Comparison of ENCODE assay signal across 20 cellular contexts in the genomic region with DNA sequence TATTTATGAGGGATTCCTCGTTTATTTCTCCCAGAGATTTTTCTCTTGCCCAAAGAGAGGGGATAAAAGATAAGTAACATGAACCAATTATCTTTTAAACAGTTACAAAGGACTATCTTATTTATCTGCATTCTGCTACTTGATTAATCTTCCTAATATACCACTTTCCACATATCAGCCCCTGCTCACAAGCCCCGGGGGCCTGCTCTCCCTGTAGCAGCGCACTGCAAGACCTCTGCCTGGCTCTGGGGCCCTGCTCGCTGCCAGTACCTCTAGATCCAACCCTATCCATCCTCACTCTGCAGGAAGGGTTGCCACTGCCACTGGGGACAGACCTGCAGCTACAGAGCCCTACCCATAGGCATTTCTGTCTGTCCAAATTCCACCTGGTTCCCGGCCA.
A peak's percentile ranks its signal among the peaks of the same experiment; 100 is the strongest.
DNase-seq lines count a peak whose midpoint lies in the region; ATAC-seq and TF ChIP-seq lines count a peak whose summit lies in the region.
"Had no signal": no experiment of that assay in that cellular context is flagged by ENCODE, and none has a peak within 500 bp of the region (broad histone marks: within the 10 kb centered on the region; RNA-seq: fewer than 3 reads in every experiment).

No MANE protein-coding gene starts in this region.

- H3K27me3 ChIP-seq in BLaER1 treated with 17β-estradiol and CSF1 and Interleukin-3, amounts not matched to agents 10 nM and 100 nM = no peaks in the 10 kb centered on the region
- H3K27me3 ChIP-seq in psoas muscle (ENCODE audit: insufficient read depth in 3 of 3, low read length in 2 of 3) = no peaks in the 10 kb centered on the region

- ATAC-seq in T-helper 17 cell = no peak
- no peak for ATAC-seq in stimulated activated memory B cell treated with anti-CD40 and anti-IgM and Interleukin-4, amounts not matched to agents 10 μg/mL and 1 μg/mL and 100 μg/mL, for 72 hours
- ATAC-seq in GM21825 (IDR thresholded peaks at IDR 0.05; ENCODE audit: unreplicated experiment) = no peak
- ATAC-seq in psoas muscle = no peak
- ATAC-seq: A549, PC-3 had no signal

- H3K4me3 ChIP-seq in BLaER1 treated with 17β-estradiol and CSF1 and Interleukin-3, amounts not matched to agents 10 nM and 100 nM = no peak overlapping the region
- H3K4me3 ChIP-seq in psoas muscle = no peak overlapping the region
- H3K4me3 ChIP-seq: A549, HAP-1 had no signal

- WGBS in psoas muscle, 3 donors = 95 to 99% (median 98%) methylated on average over 5 of the region's 5 CpGs

- peaks cover 0 to 8% (median 0%) of the 10 kb centered on the region in 11 experiments; a peak in 6 of 22 replicates for H3K9me3 ChIP-seq in BLaER1 treated with 17β-estradiol and CSF1 and Interleukin-3, amounts not matched to agents 10 nM and 100 nM (replicated peaks in 1 of 11)
- H3K9me3 ChIP-seq in T-helper 17 cell (ENCODE audit: control insufficient read depth, low read length, poor library complexity, severe bottlenecking) = no peaks in the 10 kb centered on the region
- H3K9me3 ChIP-seq in psoas muscle = no peaks in the 10 kb centered on the region
- H3K9me3 ChIP-seq: HAP-1 had no signal

- peaks cover 5% of the 10 kb centered on the region for H3K9me3 Mint-ChIP-seq in glutamatergic neuron (ENCODE audit: unreplicated experiment)
- H3K9me3 Mint-ChIP-seq in stimulated activated memory B cell treated with anti-CD40 and anti-IgM and Interleukin-4, amounts not matched to agents 10 μg/mL and 1 μg/mL and 100 μg/mL, for 72 hours = no peaks in the 10 kb centered on the region
- H3K9me3 Mint-ChIP-seq: IgD-negative memory B cell had no signal

- intact Hi-C loops in psoas muscle (cut with DNase I) = no loop called here

- H3K4me2 ChIP-seq in BLaER1 treated with 17β-estradiol and CSF1 and Interleukin-3, amounts not matched to agents 10 nM and 100 nM = peak overlapping the region; percentile 49 to 78 (median 68); a peak in 21 of 22 replicates
- H3K4me2 ChIP-seq: A549 had no signal

- TF ChIP-seq CTCF in glutamatergic neuron (IDR thresholded peaks at IDR 0.05; ENCODE audit: partially characterized antibody, unreplicated experiment) (no peak), psoas muscle (IDR thresholded peaks at IDR 0.05) (no peak)

- H3K27me3 Mint-ChIP-seq in T-helper 17 cell (no peaks in the 10 kb centered on the region), glutamatergic neuron (ENCODE audit: unreplicated experiment) (peaks cover 2% of the 10 kb centered on the region)
- no peaks in the 10 kb centered on the region for H3K27me3 Mint-ChIP-seq in stimulated activated memory B cell treated with anti-CD40 and anti-IgM and Interleukin-4, amounts not matched to agents 10 μg/mL and 1 μg/mL and 100 μg/mL, for 72 hours
- H3K27me3 Mint-ChIP-seq: IgD-negative memory B cell had no signal

- H3K4me1 Mint-ChIP-seq in T-helper 17 cell = peaks cover 40% of the 10 kb centered on the region
- peaks cover 48% of the 10 kb centered on the region for H3K4me1 Mint-ChIP-seq in glutamatergic neuron (ENCODE audit: low read depth, unreplicated experiment)
- peaks cover 53% of the 10 kb centered on the region for H3K4me1 Mint-ChIP-seq in stimulated activated memory B cell treated with anti-CD40 and anti-IgM and Interleukin-4, amounts not matched to agents 10 μg/mL and 1 μg/mL and 100 μg/mL, for 72 hours

- H3K4me3 Mint-ChIP-seq in T-helper 17 cell = no peak overlapping the region
- H3K4me3 Mint-ChIP-seq in glutamatergic neuron (ENCODE audit: unreplicated experiment) = peak overlapping the region; percentile 8
- no peak overlapping the region for H3K4me3 Mint-ChIP-seq in stimulated activated memory B cell treated with anti-CD40 and anti-IgM and Interleukin-4, amounts not matched to agents 10 μg/mL and 1 μg/mL and 100 μg/mL, for 72 hours
- H3K4me3 Mint-ChIP-seq: CD14-positive monocyte, IgD-negative memory B cell had no signal

- peaks cover 39 to 54% (median 47%) of the 10 kb centered on the region in 10 experiments for H3K4me1 ChIP-seq in BLaER1 treated with 17β-estradiol and CSF1 and Interleukin-3, amounts not matched to agents 10 nM and 100 nM
- peaks cover 23% of the 10 kb centered on the region for H3K4me1 ChIP-seq in psoas muscle

- H3K27ac Mint-ChIP-seq in T-helper 17 cell = peak overlapping the region; percentile 67
- H3K27ac Mint-ChIP-seq in glutamatergic neuron (ENCODE audit: unreplicated experiment) = no peak overlapping the region
- peak overlapping the region; percentile 10 for H3K27ac Mint-ChIP-seq in stimulated activated memory B cell treated with anti-CD40 and anti-IgM and Interleukin-4, amounts not matched to agents 10 μg/mL and 1 μg/mL and 100 μg/mL, for 72 hours
- H3K27ac Mint-ChIP-seq: IgD-negative memory B cell had no signal

- H3K27ac ChIP-seq in BLaER1 treated with 17β-estradiol and CSF1 and Interleukin-3, amounts not matched to agents 10 nM and 100 nM = peak overlapping the region in 1 of 11 experiments; percentile 19; a peak in 1 of 22 replicates
- no peak overlapping the region for H3K27ac ChIP-seq in psoas muscle
- H3K27ac ChIP-seq: RWPE1 had no signal

- H4K20me1 ChIP-seq in BLaER1 treated with 17β-estradiol and CSF1 and Interleukin-3, amounts not matched to agents 10 nM and 100 nM = peaks cover 17 to 70% (median 38%) of the 10 kb centered on the region in 11 experiments; a peak in 21 of 22 replicates

- H3K9ac ChIP-seq in BLaER1 treated with 17β-estradiol and CSF1 and Interleukin-3, amounts not matched to agents 10 nM and 100 nM = peak overlapping the region in 2 of 11 experiments; percentile 1 to 4; a peak in 1 of 22 replicates

- H3K36me3 Mint-ChIP-seq in T-helper 17 cell (ENCODE audit: low read depth) (peaks cover 5% of the 10 kb centered on the region), glutamatergic neuron (ENCODE audit: unreplicated experiment) (no peaks in the 10 kb centered on the region)
- H3K36me3 Mint-ChIP-seq in stimulated activated memory B cell treated with anti-CD40 and anti-IgM and Interleukin-4, amounts not matched to agents 10 μg/mL and 1 μg/mL and 100 μg/mL, for 72 hours = peaks cover 30% of the 10 kb centered on the region

- DNase-seq in T-helper 17 cell (no peak), glutamatergic neuron (no peak), psoas muscle (no peak), NCI-H2171 (lab: John Stamatoyannopoulos, UW) (no peak)
- DNase-seq: Karpas-422, NCI-H1417 treated with DMSO at 0.1 percent for 48 hours, NCI-H187 treated with DMSO at 0.1 percent for 48 hours, NCI-H226, NCI-H524, NCI-H82, PC-3, SIG-M5 had no signal

- H3K36me3 ChIP-seq in BLaER1 treated with 17β-estradiol and CSF1 and Interleukin-3, amounts not matched to agents 10 nM and 100 nM = peaks cover 4 to 27% (median 10%) of the 10 kb centered on the region in 11 experiments; a peak in 15 of 22 replicates
- H3K36me3 ChIP-seq in psoas muscle (ENCODE audit: insufficient read depth in 1 of 2, low read depth in 1 of 2) = no peaks in the 10 kb centered on the region
- H3K36me3 ChIP-seq: HAP-1 had no signal
